ENCODE assay signal across 10 cellular contexts in the genomic region with DNA sequence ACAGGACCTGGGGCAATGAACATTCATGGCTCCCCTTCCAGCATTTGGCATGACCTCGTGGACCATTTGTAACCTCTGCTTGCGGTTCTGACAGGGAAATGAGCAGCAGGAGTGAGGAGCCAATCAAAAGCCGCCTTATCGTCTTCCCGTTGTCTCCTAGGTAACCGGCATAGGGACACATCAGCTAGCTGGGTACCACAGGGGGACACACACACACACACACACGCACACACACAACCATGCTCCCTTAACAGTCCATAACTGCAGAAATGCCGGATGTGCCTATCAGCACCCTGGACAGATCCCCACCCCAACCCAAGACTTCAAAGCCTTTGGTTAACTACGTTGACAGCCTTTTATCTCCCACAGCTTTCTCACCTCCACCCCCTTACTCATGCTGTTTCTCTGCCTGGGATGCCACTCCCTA. TPM values are rescaled to one million over a fixed set of nuclear protein-coding genes. Genes with fewer than 3 reads are reported as not detected.
DNase-seq lines count a peak whose midpoint lies in the region; ATAC-seq, FAIRE-seq and TF ChIP-seq lines count a peak whose summit lies in the region.
"Had no signal": no experiment of that assay in that cellular context is flagged by ENCODE, and none has a peak within 500 bp of the region (broad histone marks: within the 10 kb centered on the region; RNA-seq: fewer than 3 reads in every experiment).

No MANE protein-coding gene starts in this region.

- TF ChIP-seq RAD21 in A549 (conservative IDR thresholded peaks at IDR 0.05 in 1 of 2, IDR thresholded peaks at IDR 0.05 in 1 of 2): no peak
- TF ChIP-seq RAD21 in H1 (IDR thresholded peaks at IDR 0.05 in 1 of 2, conservative IDR thresholded peaks at IDR 0.05 in 1 of 2; ENCODE audit: low read depth in 2 of 2, low read length in 2 of 2): no peak

- H3K9me3 Mint-ChIP-seq in activated CD4-positive, alpha-beta T cell treated with anti-CD3 and anti-CD28 coated beads, Interleukin-2, amount 10 ng/mL, durations not matched to agents 24 days and 14 days: peaks cover 6% of the 10 kb centered on the region

- H2BK120ac ChIP-seq in H1 (replicated peaks; ENCODE audit: low read depth, low read length): no peak overlapping the region

- no peak for TF ChIP-seq POLR2A in A549 (IDR thresholded peaks at IDR 0.05; ENCODE audit: low read length)
- no peak for TF ChIP-seq POLR2A in H1 (IDR thresholded peaks at IDR 0.05; ENCODE audit: control extremely low read depth in 1 of 2, low read depth in 2 of 2, low read length in 2 of 2)

- H3K18ac ChIP-seq in H1 (ENCODE audit: extremely low read depth, low read length): no peak overlapping the region

- 0 out of 8 replicates have a peak, but pooled peaks cover 0 to 2% (median 0%) of the 10 kb centered on the region in 4 experiments for H3K36me3 ChIP-seq in H1 (ENCODE audit: control insufficient read depth in 2 of 4, insufficient read depth in 4 of 4, low read length in 3 of 4)
- H3K36me3 ChIP-seq: pancreas had no signal

- H3K56ac ChIP-seq in H1 (replicated peaks; ENCODE audit: insufficient read length, low read depth, low read length): no peak overlapping the region

- 28% methylated on average over 8 of the region's 9 CpGs for WGBS in A549 (ENCODE audit: missing lambda C conversion rate)
- 47% methylated on average over 9 of the region's 9 CpGs; no CpG with 5 or more reads in 1 of the 2 experiments for WGBS in H1 (ENCODE audit: extremely low coverage in 1 of 2, insufficient coverage in 1 of 2, insufficient read length in 1 of 2, insufficient replicate concordance in 2 of 2, low coverage in 1 of 2, low lambda C conversion rate in 2 of 2, missing lambda C conversion rate in 1 of 2), 2 experiments

- no peak overlapping the region for H2AK5ac ChIP-seq in H1 (ENCODE audit: low read depth, low read length)

- H2AFZ ChIP-seq in H1 (ENCODE audit: low read length): no peak overlapping the region

- DNase-seq in A549 (ENCODE audit: low read depth in 1 of 2, low spot score in 1 of 2) (peak; percentile 43 to 49), HuH-7 (ENCODE audit: low spot score) (peak; percentile 92), H1 (ENCODE audit: low read depth in 1 of 2, low spot score in 2 of 2) (peak in 1 of 2 experiments; percentile 74), NCI-H82 (lab: John Stamatoyannopoulos, UW) (no peak)
- peak; percentile 89 for DNase-seq in activated CD4-positive, alpha-beta T cell treated with anti-CD3 and anti-CD28 coated beads, Interleukin-2, amount 10 ng/mL, durations not matched to agents 24 days and 14 days
- DNase-seq in stimulated activated CD4-positive, alpha-beta T cell treated with anti-CD3 and anti-CD28 coated beads, Interleukin-15, amount 100 ng/mL, for 1 hour (ENCODE audit: low read depth in 1 of 2, low spot score in 1 of 2): peak; percentile 17
- DNase-seq: pancreas had no signal

- H4K8ac ChIP-seq in H1 (ENCODE audit: extremely low read depth, insufficient read depth, low read length): no peak overlapping the region

- H3K4me1 Mint-ChIP-seq in activated CD4-positive, alpha-beta T cell treated with anti-CD3 and anti-CD28 coated beads, Interleukin-2, amount 10 ng/mL, durations not matched to agents 24 days and 14 days: peaks cover 6% of the 10 kb centered on the region

- H4K91ac ChIP-seq in H1 (replicated peaks; ENCODE audit: insufficient read length, low read length): no peak overlapping the region

- no peak overlapping the region for H4K5ac ChIP-seq in H1 (ENCODE audit: insufficient read length, low read depth, low read length)

- TF ChIP-seq EP300 in A549 (IDR thresholded peaks at IDR 0.05): no peak
- TF ChIP-seq EP300 in H1 (IDR thresholded peaks at IDR 0.05; ENCODE audit: borderline replicate concordance in 1 of 2, low read depth in 2 of 2, low read length in 2 of 2): no peak

- no peak overlapping the region for H3K9ac ChIP-seq in H1 (replicated peaks in 1 of 4; ENCODE audit: extremely low read depth in 1 of 4, low read depth in 3 of 4, low read length in 3 of 4)

- no peak overlapping the region for H3K14ac ChIP-seq in H1 (ENCODE audit: insufficient read length)

- H3K79me2 ChIP-seq in H1 (ENCODE audit: control insufficient read depth in 1 of 2, insufficient read depth in 2 of 2, low read length in 2 of 2): no peaks in the 10 kb centered on the region

- H2BK5ac ChIP-seq in H1 (ENCODE audit: low read depth, low read length): no peak overlapping the region

- peak overlapping the region; percentile 31; the same call in 1 of the 2 replicates for H2BK15ac ChIP-seq in H1 (ENCODE audit: low read length)

- H3K9me3 ChIP-seq in A549 (no peaks in the 10 kb centered on the region), H1 (ENCODE audit: insufficient read depth in 2 of 2, low read depth in 1 of 2, low read length in 1 of 2) (no peaks in the 10 kb centered on the region)
- H3K9me3 ChIP-seq: pancreas had no signal

- ATAC-seq in A549 (no peak), HG03442 (IDR thresholded peaks at IDR 0.05; ENCODE audit: unreplicated experiment) (no peak), HG02623 (IDR thresholded peaks at IDR 0.05; ENCODE audit: unreplicated experiment) (no peak)

- FAIRE-seq in A549 (lab: Jason Lieb, UNC): no peak
- peak; percentile 87 for FAIRE-seq in H1 (lab: Jason Lieb, UNC)
- FAIRE-seq: G401.6, pancreas had no signal

- no peak overlapping the region for H3K4me2 ChIP-seq in A549
- H3K4me2 ChIP-seq in H1 (ENCODE audit: insufficient read depth in 1 of 2, low read depth in 2 of 2, low read length in 2 of 2): no peak overlapping the region

- H3K27me3 Mint-ChIP-seq in activated CD4-positive, alpha-beta T cell treated with anti-CD3 and anti-CD28 coated beads, Interleukin-2, amount 10 ng/mL, durations not matched to agents 24 days and 14 days: peaks cover 37% of the 10 kb centered on the region

- no peak for TF ChIP-seq CTCF in A549 (IDR thresholded peaks at IDR 0.05)
- TF ChIP-seq CTCF in H1 (IDR thresholded peaks at IDR 0.05; ENCODE audit: control extremely low read depth in 1 of 3, insufficient read depth in 1 of 3, low read depth in 1 of 3, low read length in 3 of 3): no peak

- H3K79me1 ChIP-seq in H1 (ENCODE audit: low read depth, low read length): peaks cover 4% of the 10 kb centered on the region; the same call in 1 of the 2 replicates

- peaks cover 10% of the 10 kb centered on the region; the same call in 1 of the 2 replicates for H3K23me2 ChIP-seq in H1 (ENCODE audit: low read depth, low read length)

- no peak overlapping the region for H3K27ac Mint-ChIP-seq in activated CD4-positive, alpha-beta T cell treated with anti-CD3 and anti-CD28 coated beads, Interleukin-2, amount 10 ng/mL, durations not matched to agents 24 days and 14 days

- CTCF ChIA-PET in A549 (lab: Yijun Ruan, JAX): interaction anchor here (0.7 to 1.6 kb wide), 4 partner anchors 9 to 71 kb away, joined by 3 to 4 read pairs (median 3); no protein-coding TSS in a partner anchor
- CTCF ChIA-PET in H1 (lab: Charles Lee; ENCODE audit: partially characterized antibody): no interaction called here

- no peak overlapping the region for H3K4ac ChIP-seq in H1 (replicated peaks; ENCODE audit: insufficient read length, low read depth, low read length)

- H3K4me1 ChIP-seq in A549 (0 out of 3 replicates have a peak, but pooled peaks cover 5% of the 10 kb centered on the region), H1 (replicated peaks in 1 of 4; ENCODE audit: control insufficient read depth in 3 of 4, insufficient read depth in 4 of 4, low read length in 3 of 4) (peaks cover 0 to 12% (median 9%) of the 10 kb centered on the region in 4 experiments; a peak in 6 of 7 replicates)

- peaks cover 2 to 15% of the 10 kb centered on the region in 2 experiments for H4K20me1 ChIP-seq in H1 (replicated peaks in 1 of 2; ENCODE audit: control insufficient read depth in 1 of 2, insufficient read depth in 2 of 2, low read length in 2 of 2)

- H3K36me3 Mint-ChIP-seq in activated CD4-positive, alpha-beta T cell treated with anti-CD3 and anti-CD28 coated beads, Interleukin-2, amount 10 ng/mL, durations not matched to agents 24 days and 14 days (ENCODE audit: low read depth): no peaks in the 10 kb centered on the region

- H3K27me3 ChIP-seq in H1 (replicated peaks in 1 of 4; ENCODE audit: control insufficient read depth in 3 of 4, extremely low read depth in 1 of 4, insufficient read depth in 3 of 4, low read length in 3 of 4): peaks cover 0 to 9% (median 3%) of the 10 kb centered on the region in 4 experiments; a peak in 4 of 7 replicates
- H3K27me3 ChIP-seq: pancreas had no signal

- H3K4me3 Mint-ChIP-seq in activated CD4-positive, alpha-beta T cell treated with anti-CD3 and anti-CD28 coated beads, Interleukin-2, amount 10 ng/mL, durations not matched to agents 24 days and 14 days: no peak overlapping the region

- no peak overlapping the region for H2BK20ac ChIP-seq in H1 (ENCODE audit: low read length)

- no peak overlapping the region for H3K23ac ChIP-seq in H1 (ENCODE audit: insufficient read length)

- H3K27ac ChIP-seq in A549 (no peak overlapping the region), H1 (ENCODE audit: low read depth, low read length) (no peak overlapping the region)
- H3K27ac ChIP-seq: pancreas had no signal

- H2BK12ac ChIP-seq in H1 (ENCODE audit: low read depth, low read length): no peak overlapping the region

- intact Hi-C loops in activated CD4-positive, alpha-beta T cell treated with anti-CD3 and anti-CD28 coated beads, Interleukin-2, amount 10 ng/mL, durations not matched to agents 24 days and 14 days (cut with micrococcal nuclease): no loop called here

- POLR2A ChIA-PET in A549 (lab: Yijun Ruan, JAX): no interaction called here
- POLR2A ChIA-PET in H1 (lab: Charles Lee; ENCODE audit: partially characterized antibody): no interaction called here

- no peak overlapping the region for H3K4me3 ChIP-seq in A549
- H3K4me3 ChIP-seq in H1 (ENCODE audit: extremely low read depth in 1 of 4, insufficient read depth in 2 of 4, low read depth in 3 of 4, low read length in 4 of 4): no peak overlapping the region
- H3K4me3 ChIP-seq: pancreas had no signal

RNA-seq across cellular contexts. Expression of gene CCDC174, which starts 53.4 kb away (rescaled TPM):
- polyA plus RNA-seq in A549 (2011; rRNA removed) (9.0 and 17.6 TPM in 2 replicates), A549 (2017; fragmentation: RNase III; extraction: RNeasy Plus Mini Kit Qiagen cat#74134 plus additional on column Dnase treatment) (10.8 to 12.6 TPM (median 11.7 TPM) in 3 replicates), H1 (2011; rRNA removed) (3.5 and 5.5 TPM in 2 replicates)
- polyA plus RNA-seq in A549 (2012; cell fraction: cytosol; rRNA removed): 3.4 and 5.5 TPM in 2 replicates
- polyA plus RNA-seq in A549 (2012; cell fraction: nucleus; rRNA removed): 6.1 TPM in 2 replicates
- polyA minus RNA-seq in A549 (2011; rRNA and poly(A)+ RNA removed): 6.7 and 7.3 TPM in 2 replicates
- 16.0 and 16.8 TPM in 2 replicates for total RNA-seq in activated CD4-positive, alpha-beta T cell treated with anti-CD3 and anti-CD28 coated beads, Interleukin-2, amount 10 ng/mL, durations not matched to agents 24 days and 14 days
- 11.9 and 14.1 TPM in 2 replicates for total RNA-seq in H1 (2021; fragmentation: NEBNext Ultra II Directional; extraction: Animal tissue kit (Norgen Biotek cat#: 25700))
- polyA plus RNA-seq in H1 (2011; cell fraction: cytosol; rRNA removed): 5.2 TPM
- 8.5 TPM for polyA plus RNA-seq in H1 (2011; cell fraction: nucleus; rRNA removed)
- polyA plus RNA-seq in H1 (2012, experiment 1 of 2): 8.1 to 10.3 TPM (median 8.9 TPM) in 4 replicates
- polyA plus RNA-seq in H1 (2012, experiment 2 of 2): 1.4 TPM
- 12.0 TPM for polyA plus RNA-seq in H1 (2013, experiment 1 of 2)
- 10.3 TPM for polyA plus RNA-seq in H1 (2013, experiment 2 of 2)
- 3.7 and 4.2 TPM in 2 replicates for polyA minus RNA-seq in H1 (2011; rRNA and poly(A)+ RNA removed)
- 2.9 TPM for polyA minus RNA-seq in H1 (2011; cell fraction: cytosol; rRNA and poly(A)+ RNA removed)
- polyA minus RNA-seq in H1 (2011; cell fraction: nucleus; rRNA and poly(A)+ RNA removed): 6.6 TPM

RNA-seq across cellular contexts. Expression of gene GRIP2, which starts 58.0 kb away (rescaled TPM):
- 0.56 and 0.70 TPM in 2 replicates for polyA plus RNA-seq in A549 (2011; rRNA removed)
- polyA plus RNA-seq in A549 (2012; cell fraction: cytosol; rRNA removed): 0.45 and 0.74 TPM in 2 replicates
- 3.3 and 3.5 TPM in 2 replicates for polyA plus RNA-seq in A549 (2012; cell fraction: nucleus; rRNA removed)
- polyA plus RNA-seq in A549 (2017; fragmentation: RNase III; extraction: RNeasy Plus Mini Kit Qiagen cat#74134 plus additional on column Dnase treatment): 1.2 to 1.6 TPM (median 1.5 TPM) in 3 replicates
- polyA minus RNA-seq in A549 (2011; rRNA and poly(A)+ RNA removed): 0.50 and 0.58 TPM in 2 replicates
- total RNA-seq in activated CD4-positive, alpha-beta T cell treated with anti-CD3 and anti-CD28 coated beads, Interleukin-2, amount 10 ng/mL, durations not matched to agents 24 days and 14 days: not detected in 2 replicates
- total RNA-seq in H1 (2021; fragmentation: NEBNext Ultra II Directional; extraction: Animal tissue kit (Norgen Biotek cat#: 25700)): 6.4 and 6.9 TPM in 2 replicates
- polyA plus RNA-seq in H1 (2011; rRNA removed): 2.5 and 3.5 TPM in 2 replicates
- 3.7 TPM for polyA plus RNA-seq in H1 (2011; cell fraction: cytosol; rRNA removed)
- 25.9 TPM for polyA plus RNA-seq in H1 (2011; cell fraction: nucleus; rRNA removed)
- 4.3 to 7.8 TPM (median 5.2 TPM) in 4 replicates for polyA plus RNA-seq in H1 (2012, experiment 1 of 2)
- 1.2 TPM for polyA plus RNA-seq in H1 (2012, experiment 2 of 2)
- 2.0 TPM for polyA plus RNA-seq in H1 (2013, experiment 1 of 2)
- 1.8 TPM for polyA plus RNA-seq in H1 (2013, experiment 2 of 2)
- polyA minus RNA-seq in H1 (2011; rRNA and poly(A)+ RNA removed): 1.9 and 4.6 TPM in 2 replicates
- polyA minus RNA-seq in H1 (2011; cell fraction: cytosol; rRNA and poly(A)+ RNA removed): 1.8 TPM
- 9.1 TPM for polyA minus RNA-seq in H1 (2011; cell fraction: nucleus; rRNA and poly(A)+ RNA removed)

Comparison
In these comparisons a context has a peak if more than half of its experiments do, and no peak if none do; other contexts are left out.
1. Of the 18 proteins assayed by ChIP-seq in both H1 and A549: peak only in H1: MAX; only in A549: none; in both: none; in neither: 16; mixed calls (peak in some experiments, not most) for 1.